10 cellular contexts compared by ENCODE assay signal in genomic region chr12:15629761-15630160, GRCh38.
DNase-seq lines count a peak whose midpoint lies in the region; ATAC-seq and TF ChIP-seq lines count a peak whose summit lies in the region.
"Had no signal": no experiment of that assay in that cellular context is flagged by ENCODE, and none has a peak within 500 bp of the region (broad histone marks: within the 10 kb centered on the region; RNA-seq: fewer than 3 reads in every experiment).

No MANE protein-coding gene starts in this region.

- intact Hi-C loops in HCT116 (cut with micrococcal nuclease) = no loop called here
- intact Hi-C loops in MCF 10A (cut with micrococcal nuclease) = loop anchor here (2.0 kb wide), 1 partner anchor 29 kb away; no protein-coding TSS in a partner anchor
- intact Hi-C loops in natural killer cell (cut with micrococcal nuclease) = no loop called here

- no peaks in the 10 kb centered on the region for H4K20me1 ChIP-seq in HCT116 (ENCODE audit: insufficient read depth)

- no peaks in the 10 kb centered on the region; the same call in 1 of the 2 replicates for H3K79me2 ChIP-seq in HCT116 (ENCODE audit: insufficient read depth, low read length)

- H3K9me3 Mint-ChIP-seq in MCF 10A (ENCODE audit: unreplicated experiment) (no peaks in the 10 kb centered on the region), natural killer cell (no peaks in the 10 kb centered on the region)
- H3K9me3 Mint-ChIP-seq: activated CD4-positive, alpha-beta memory T cell treated with anti-CD3 and anti-CD28 coated beads for 36 hours had no signal

- DNase-seq in HCT116 (ENCODE audit: low read depth, low spot score) = no peak
- peak; percentile 40 for DNase-seq in MCF 10A (ENCODE audit: unreplicated experiment)
- DNase-seq in suprapubic skin (ENCODE audit: low spot score in 2 of 2) = no peak
- DNase-seq in natural killer cell = no peak
- no peak for DNase-seq in NCI-H187 treated with DMSO at 0.1 percent for 48 hours (lab: John Stamatoyannopoulos, UW)
- DNase-seq: activated CD4-positive, alpha-beta memory T cell treated with anti-CD3 and anti-CD28 coated beads for 36 hours; DMS53 had no signal

- TF ChIP-seq EP300 in suprapubic skin (IDR thresholded peaks at IDR 0.05) = no peak

- ATAC-seq in HCT116 (no peak), natural killer cell (no peak), HG03521 (IDR thresholded peaks at IDR 0.05; ENCODE audit: unreplicated experiment) (no peak), GM18907 (IDR thresholded peaks at IDR 0.05; ENCODE audit: unreplicated experiment) (no peak)

- H3K36me3 Mint-ChIP-seq in MCF 10A (ENCODE audit: insufficient read depth, unreplicated experiment) (peaks cover 37% of the 10 kb centered on the region), natural killer cell (no peaks in the 10 kb centered on the region)
- H3K36me3 Mint-ChIP-seq: activated CD4-positive, alpha-beta memory T cell treated with anti-CD3 and anti-CD28 coated beads for 36 hours had no signal

- H3K27me3 Mint-ChIP-seq in MCF 10A (ENCODE audit: insufficient read depth, unreplicated experiment) (no peaks in the 10 kb centered on the region), natural killer cell (ENCODE audit: low read depth in 2 of 2) (peaks cover 0 to 4% of the 10 kb centered on the region in 2 donors)
- H3K27me3 Mint-ChIP-seq: activated CD4-positive, alpha-beta memory T cell treated with anti-CD3 and anti-CD28 coated beads for 36 hours had no signal

- TF ChIP-seq POLR2A in HCT116 (IDR thresholded peaks at IDR 0.05; ENCODE audit: borderline replicate concordance, extremely low read depth, insufficient read depth, insufficient read length) (no peak), suprapubic skin (IDR thresholded peaks at IDR 0.05) (no peak)

- peaks cover 48% of the 10 kb centered on the region for H3K4me1 Mint-ChIP-seq in MCF 10A (ENCODE audit: insufficient read depth, unreplicated experiment)
- no peaks in the 10 kb centered on the region for H3K4me1 Mint-ChIP-seq in natural killer cell

- CTCF ChIA-PET in HCT116 (lab: Charles Lee) = no interaction called here
- CTCF ChIA-PET in MCF 10A (lab: Yijun Ruan, JAX) = interaction anchor here (0.9 to 1.1 kb wide), 3 partner anchors 12 to 268 kb away, joined by 3 to 4 read pairs (median 3); no protein-coding TSS in a partner anchor

- H3K4me1 ChIP-seq in HCT116 (ENCODE audit: control insufficient read depth in 1 of 2, insufficient read depth in 2 of 2, low read length in 2 of 2) (peaks cover 67 to 72% of the 10 kb centered on the region in 2 experiments), suprapubic skin (peaks cover 9% of the 10 kb centered on the region)

- BruUV-seq in HCT116 (replicated peaks; lab: Mats Ljungman, UMichigan) (no TSS peak), MCF 10A (replicated peaks; lab: Mats Ljungman, UMichigan) (no TSS peak)

- H3K9me2 ChIP-seq in HCT116 (ENCODE audit: insufficient read depth) = no peaks in the 10 kb centered on the region

- H3K27ac ChIP-seq in HCT116 (ENCODE audit: low read depth, low read length) (peak overlapping the region; percentile 85), layer of hippocampus (ENCODE audit: low read depth, low read length) (peak overlapping the region; percentile 47), suprapubic skin (peak overlapping the region; percentile 80)

- WGBS in suprapubic skin = 62% methylated on average over 3 of the region's 3 CpGs

- no peak for TF ChIP-seq RAD21 in HCT116 (IDR thresholded peaks at IDR 0.05; ENCODE audit: low read depth)

- peak overlapping the region; percentile 65 for H3K4me2 ChIP-seq in HCT116 (ENCODE audit: low read length)

- TF ChIP-seq CTCF in HCT116 (IDR thresholded peaks at IDR 0.05 in 2 of 3, conservative IDR thresholded peaks at IDR 0.05 in 1 of 3; ENCODE audit: borderline replicate concordance in 1 of 3, insufficient read depth in 1 of 3, low read depth in 2 of 3, low read length in 2 of 3) = no peak
- no peak for TF ChIP-seq CTCF in MCF 10A (IDR thresholded peaks at IDR 0.05; ENCODE audit: unreplicated experiment)
- no peak for TF ChIP-seq CTCF in suprapubic skin (IDR thresholded peaks at IDR 0.05)
- no peak for TF ChIP-seq CTCF in natural killer cell (IDR thresholded peaks at IDR 0.05)

- H3K9ac ChIP-seq in HCT116 (ENCODE audit: low read length) = peak overlapping the region; percentile 52

- no peak overlapping the region for H2AFZ ChIP-seq in HCT116 (ENCODE audit: low read depth, low read length, poor library complexity, severe bottlenecking)

- RAD21 ChIA-PET in HCT116 (lab: Charles Lee; ENCODE audit: low non-redundant PET in 1 of 2, low total read pairs in 2 of 2, uncharacterized antibody in 2 of 2, unreplicated experiment in 2 of 2) = interaction anchor here (0.5 to 0.6 kb wide), 2 partner anchors 96 to 143 kb away, joined by 3 read pairs; no protein-coding TSS in a partner anchor

- H3K36me3 ChIP-seq in HCT116 (ENCODE audit: control insufficient read depth in 1 of 2, insufficient read depth in 2 of 2, low read length in 2 of 2) = no peaks in the 10 kb centered on the region
- H3K36me3 ChIP-seq in suprapubic skin = no peaks in the 10 kb centered on the region

- POLR2A ChIA-PET in HCT116 (lab: Charles Lee) (interaction anchor here (0.9 kb wide), 1 partner anchor 59 kb away, joined by 4 read pairs; no protein-coding TSS in a partner anchor), MCF 10A (lab: Yijun Ruan, JAX) (interaction anchor here (0.6 to 2.8 kb wide), 8 partner anchors 20 to 253 kb away, joined by 3 to 12 read pairs (median 4); partner anchors contain the start of genes EPS8 and STRAP)

- no peaks in the 10 kb centered on the region for H3K9me3 ChIP-seq in HCT116 (ENCODE audit: control insufficient read depth in 1 of 2, insufficient read depth in 1 of 2, low read depth in 1 of 2, low read length in 2 of 2)
- H3K9me3 ChIP-seq in suprapubic skin = no peaks in the 10 kb centered on the region

- H3K27me3 ChIP-seq in HCT116 (ENCODE audit: insufficient read depth, low read length) (no peaks in the 10 kb centered on the region), layer of hippocampus (ENCODE audit: control insufficient read depth, insufficient read depth, low read length) (no peaks in the 10 kb centered on the region), suprapubic skin (no peaks in the 10 kb centered on the region)

- H3K4me3 Mint-ChIP-seq in MCF 10A (ENCODE audit: unreplicated experiment) = no peak overlapping the region
- no peak overlapping the region for H3K4me3 Mint-ChIP-seq in natural killer cell
- H3K4me3 Mint-ChIP-seq: activated CD4-positive, alpha-beta memory T cell treated with anti-CD3 and anti-CD28 coated beads for 36 hours had no signal

- H3K4me3 ChIP-seq in HCT116 (replicated peaks in 1 of 2; ENCODE audit: low read depth in 1 of 2, low read length in 2 of 2) = peak overlapping the region in 1 of 2 experiments; percentile 22; a peak in 1 of 4 replicates
- H3K4me3 ChIP-seq in suprapubic skin = no peak overlapping the region

- H3K27ac Mint-ChIP-seq in MCF 10A (ENCODE audit: low read depth, unreplicated experiment) (peak overlapping the region; percentile 97), natural killer cell (no peak overlapping the region)
- H3K27ac Mint-ChIP-seq: activated CD4-positive, alpha-beta memory T cell treated with anti-CD3 and anti-CD28 coated beads for 36 hours had no signal

TF ChIP-seq in HCT116, 20 proteins besides CTCF, POLR2A, EP300 and RAD21:
- TF ChIP-seq CBX3 (IDR thresholded peaks at IDR 0.05; ENCODE audit: low read depth) = no peak
- TF ChIP-seq FOSL1 (IDR thresholded peaks at IDR 0.05; ENCODE audit: low read depth) = peak; percentile 29; the same call in 1 of the 2 replicates
